7 cellular contexts compared by ENCODE assay signal in the genomic region with DNA sequence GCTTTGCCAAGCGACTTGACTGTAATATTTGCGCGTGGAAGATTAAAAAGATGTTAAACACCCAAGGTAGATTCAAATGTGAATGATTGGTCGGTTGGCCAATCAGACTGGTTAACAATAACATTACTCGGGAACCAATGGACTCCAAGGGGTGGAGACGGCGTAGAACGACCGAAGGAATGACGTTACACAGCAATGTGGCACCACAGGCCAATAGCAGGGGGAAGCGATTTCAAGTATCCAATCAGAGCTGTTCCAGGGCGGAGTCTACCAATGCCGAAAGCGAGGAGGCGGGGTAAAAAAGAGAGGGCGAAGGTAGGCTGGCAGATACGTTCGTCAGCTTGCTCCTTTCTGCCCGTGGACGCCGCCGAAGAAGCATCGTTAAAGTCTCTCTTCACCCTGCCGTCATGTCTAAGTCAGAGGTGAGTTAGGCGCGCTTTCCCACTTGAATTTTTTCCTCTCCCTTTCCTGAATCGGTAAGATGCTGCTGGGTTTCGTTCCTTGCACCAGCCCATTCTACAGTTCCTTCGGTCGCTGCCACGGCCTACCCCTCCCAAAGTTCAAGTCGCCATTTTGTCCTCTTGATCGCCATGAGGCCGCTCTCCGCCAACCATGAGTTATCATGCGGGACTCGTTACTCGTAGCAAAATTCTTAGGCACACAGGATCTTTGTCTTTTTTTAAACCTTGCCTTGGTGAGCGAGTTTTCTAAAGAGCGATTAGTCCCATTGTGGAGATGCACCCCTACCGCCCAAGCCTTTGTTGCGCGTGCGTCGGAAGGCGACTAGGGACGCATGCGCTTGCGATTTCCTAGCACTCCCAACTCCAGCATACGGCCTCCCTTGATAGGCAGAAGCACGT.
DNase-seq lines count a peak whose midpoint lies in the region; ATAC-seq and TF ChIP-seq lines count a peak whose summit lies in the region.

Gene HNRNPA1 (plus strand): TSS at position 326 of the 860 bp plus-strand sequence. CDS start 82 bp downstream, at position 408.

- no peak for TF ChIP-seq CTCF in astrocyte of the spinal cord (IDR thresholded peaks at IDR 0.05; ENCODE audit: low read depth, low read length)

- ATAC-seq in GM18508 (IDR thresholded peaks at IDR 0.05; ENCODE audit: insufficient read depth, unreplicated experiment) (peak; percentile 67), HG02981 (IDR thresholded peaks at IDR 0.05; ENCODE audit: unreplicated experiment) (peak; percentile 85)

- in situ Hi-C loops in astrocyte of the spinal cord (cut with HindIII; ENCODE audit: low sequenced_read_pairs): no loop called here

- H3K4me3 ChIP-seq in astrocyte of the spinal cord (ENCODE audit: low read depth, low read length): peak within 1 kb of the TSS; percentile 97

- peak; percentile 99 to 100 for DNase-seq in NCI-H2081 (lab: John Stamatoyannopoulos, UW)
- peak; percentile 96 for DNase-seq in T1000 (lab: John Stamatoyannopoulos, UW)
- peak; percentile 100 for DNase-seq in astrocyte of the spinal cord (ENCODE audit: low read depth, low spot score)
- peak; percentile 96 to 100 for DNase-seq in hippocampal formation (lab: John Stamatoyannopoulos, UW)
- DNase-seq in retina: peak; percentile 98

Comparison
In these comparisons a context has a peak if more than half of its experiments do, and no peak if none do; other contexts are left out.
1. Peak in every context shown above with its lines: DNase-seq, ATAC-seq and H3K4me3 ChIP-seq.